Comparison of ENCODE assay signal across 1 cellular context in the genomic region with DNA sequence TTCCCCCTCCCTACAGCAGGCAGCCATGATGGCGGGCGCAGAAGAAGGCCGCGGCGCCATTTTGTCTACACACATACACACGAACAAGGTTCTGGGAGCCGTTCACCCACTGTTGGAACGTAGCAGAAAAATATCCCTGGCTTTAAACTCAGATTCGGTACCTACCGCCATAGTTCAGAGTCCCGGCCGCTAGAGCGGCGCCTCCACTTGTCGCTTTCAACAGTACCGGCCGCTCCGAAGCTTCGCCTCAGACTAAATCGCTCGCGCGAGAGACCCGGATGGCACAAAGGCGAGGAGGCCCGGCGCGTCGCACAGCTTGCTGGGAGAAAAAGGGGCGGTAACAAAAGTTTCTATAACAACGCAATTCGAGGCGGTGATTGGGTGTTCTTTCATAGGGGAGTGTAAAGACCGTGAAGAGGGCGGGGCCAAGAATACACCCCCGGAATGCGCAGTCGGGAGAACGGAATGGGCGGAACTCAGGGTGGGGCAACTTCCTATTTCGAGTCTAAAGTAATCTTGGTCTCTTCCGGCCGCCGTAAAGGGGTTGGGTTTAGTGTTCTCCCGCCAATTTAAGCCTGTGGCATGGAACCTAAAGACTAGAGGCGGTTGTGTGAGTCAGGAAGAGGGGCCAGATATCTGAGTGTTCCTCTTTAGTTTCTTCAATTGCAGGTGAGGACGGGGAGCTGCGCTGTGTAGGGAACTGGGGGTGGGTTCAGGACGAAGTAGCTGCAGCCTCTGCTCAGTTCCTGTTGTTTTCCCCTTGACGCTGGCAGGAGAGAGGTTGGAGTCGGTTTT.
TF ChIP-seq lines count a peak whose summit lies in the region.

A gene with protein sequence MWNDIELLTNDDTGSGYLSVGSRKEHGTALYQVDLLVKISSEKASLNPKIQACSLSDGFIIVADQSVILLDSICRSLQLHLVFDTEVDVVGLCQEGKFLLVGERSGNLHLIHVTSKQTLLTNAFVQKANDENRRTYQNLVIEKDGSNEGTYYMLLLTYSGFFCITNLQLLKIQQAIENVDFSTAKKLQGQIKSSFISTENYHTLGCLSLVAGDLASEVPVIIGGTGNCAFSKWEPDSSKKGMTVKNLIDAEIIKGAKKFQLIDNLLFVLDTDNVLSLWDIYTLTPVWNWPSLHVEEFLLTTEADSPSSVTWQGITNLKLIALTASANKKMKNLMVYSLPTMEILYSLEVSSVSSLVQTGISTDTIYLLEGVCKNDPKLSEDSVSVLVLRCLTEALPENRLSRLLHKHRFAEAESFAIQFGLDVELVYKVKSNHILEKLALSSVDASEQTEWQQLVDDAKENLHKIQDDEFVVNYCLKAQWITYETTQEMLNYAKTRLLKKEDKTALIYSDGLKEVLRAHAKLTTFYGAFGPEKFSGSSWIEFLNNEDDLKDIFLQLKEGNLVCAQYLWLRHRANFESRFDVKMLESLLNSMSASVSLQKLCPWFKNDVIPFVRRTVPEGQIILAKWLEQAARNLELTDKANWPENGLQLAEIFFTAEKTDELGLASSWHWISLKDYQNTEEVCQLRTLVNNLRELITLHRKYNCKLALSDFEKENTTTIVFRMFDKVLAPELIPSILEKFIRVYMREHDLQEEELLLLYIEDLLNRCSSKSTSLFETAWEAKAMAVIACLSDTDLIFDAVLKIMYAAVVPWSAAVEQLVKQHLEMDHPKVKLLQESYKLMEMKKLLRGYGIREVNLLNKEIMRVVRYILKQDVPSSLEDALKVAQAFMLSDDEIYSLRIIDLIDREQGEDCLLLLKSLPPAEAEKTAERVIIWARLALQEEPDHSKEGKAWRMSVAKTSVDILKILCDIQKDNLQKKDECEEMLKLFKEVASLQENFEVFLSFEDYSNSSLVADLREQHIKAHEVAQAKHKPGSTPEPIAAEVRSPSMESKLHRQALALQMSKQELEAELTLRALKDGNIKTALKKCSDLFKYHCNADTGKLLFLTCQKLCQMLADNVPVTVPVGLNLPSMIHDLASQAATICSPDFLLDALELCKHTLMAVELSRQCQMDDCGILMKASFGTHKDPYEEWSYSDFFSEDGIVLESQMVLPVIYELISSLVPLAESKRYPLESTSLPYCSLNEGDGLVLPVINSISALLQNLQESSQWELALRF (N-terminal part only) (plus strand): TSS at position 567 of the 795 bp plus-strand sequence. CDS start 2,815 bp downstream, outside the sequence.
A gene with protein sequence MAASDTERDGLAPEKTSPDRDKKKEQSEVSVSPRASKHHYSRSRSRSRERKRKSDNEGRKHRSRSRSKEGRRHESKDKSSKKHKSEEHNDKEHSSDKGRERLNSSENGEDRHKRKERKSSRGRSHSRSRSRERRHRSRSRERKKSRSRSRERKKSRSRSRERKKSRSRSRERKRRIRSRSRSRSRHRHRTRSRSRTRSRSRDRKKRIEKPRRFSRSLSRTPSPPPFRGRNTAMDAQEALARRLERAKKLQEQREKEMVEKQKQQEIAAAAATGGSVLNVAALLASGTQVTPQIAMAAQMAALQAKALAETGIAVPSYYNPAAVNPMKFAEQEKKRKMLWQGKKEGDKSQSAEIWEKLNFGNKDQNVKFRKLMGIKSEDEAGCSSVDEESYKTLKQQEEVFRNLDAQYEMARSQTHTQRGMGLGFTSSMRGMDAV (minus strand): TSS at position 254 of the 795 bp plus-strand sequence. CDS start 83 bp downstream, at position 171.

TF ChIP-seq in SK-N-SH treated with all-trans-retinoic acid at 6 μM for 48 hours, 23 proteins besides CTCF, POLR2A, EP300 and RAD21 (continued from another document):
- TF ChIP-seq, protein P1, sequence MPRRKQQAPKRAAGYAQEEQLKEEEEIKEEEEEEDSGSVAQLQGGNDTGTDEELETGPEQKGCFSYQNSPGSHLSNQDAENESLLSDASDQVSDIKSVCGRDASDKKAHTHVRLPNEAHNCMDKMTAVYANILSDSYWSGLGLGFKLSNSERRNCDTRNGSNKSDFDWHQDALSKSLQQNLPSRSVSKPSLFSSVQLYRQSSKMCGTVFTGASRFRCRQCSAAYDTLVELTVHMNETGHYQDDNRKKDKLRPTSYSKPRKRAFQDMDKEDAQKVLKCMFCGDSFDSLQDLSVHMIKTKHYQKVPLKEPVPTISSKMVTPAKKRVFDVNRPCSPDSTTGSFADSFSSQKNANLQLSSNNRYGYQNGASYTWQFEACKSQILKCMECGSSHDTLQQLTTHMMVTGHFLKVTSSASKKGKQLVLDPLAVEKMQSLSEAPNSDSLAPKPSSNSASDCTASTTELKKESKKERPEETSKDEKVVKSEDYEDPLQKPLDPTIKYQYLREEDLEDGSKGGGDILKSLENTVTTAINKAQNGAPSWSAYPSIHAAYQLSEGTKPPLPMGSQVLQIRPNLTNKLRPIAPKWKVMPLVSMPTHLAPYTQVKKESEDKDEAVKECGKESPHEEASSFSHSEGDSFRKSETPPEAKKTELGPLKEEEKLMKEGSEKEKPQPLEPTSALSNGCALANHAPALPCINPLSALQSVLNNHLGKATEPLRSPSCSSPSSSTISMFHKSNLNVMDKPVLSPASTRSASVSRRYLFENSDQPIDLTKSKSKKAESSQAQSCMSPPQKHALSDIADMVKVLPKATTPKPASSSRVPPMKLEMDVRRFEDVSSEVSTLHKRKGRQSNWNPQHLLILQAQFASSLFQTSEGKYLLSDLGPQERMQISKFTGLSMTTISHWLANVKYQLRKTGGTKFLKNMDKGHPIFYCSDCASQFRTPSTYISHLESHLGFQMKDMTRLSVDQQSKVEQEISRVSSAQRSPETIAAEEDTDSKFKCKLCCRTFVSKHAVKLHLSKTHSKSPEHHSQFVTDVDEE (CRISPR knock-in tag; IDR thresholded peaks at IDR 0.05): no peak
- TF ChIP-seq, protein P2, sequence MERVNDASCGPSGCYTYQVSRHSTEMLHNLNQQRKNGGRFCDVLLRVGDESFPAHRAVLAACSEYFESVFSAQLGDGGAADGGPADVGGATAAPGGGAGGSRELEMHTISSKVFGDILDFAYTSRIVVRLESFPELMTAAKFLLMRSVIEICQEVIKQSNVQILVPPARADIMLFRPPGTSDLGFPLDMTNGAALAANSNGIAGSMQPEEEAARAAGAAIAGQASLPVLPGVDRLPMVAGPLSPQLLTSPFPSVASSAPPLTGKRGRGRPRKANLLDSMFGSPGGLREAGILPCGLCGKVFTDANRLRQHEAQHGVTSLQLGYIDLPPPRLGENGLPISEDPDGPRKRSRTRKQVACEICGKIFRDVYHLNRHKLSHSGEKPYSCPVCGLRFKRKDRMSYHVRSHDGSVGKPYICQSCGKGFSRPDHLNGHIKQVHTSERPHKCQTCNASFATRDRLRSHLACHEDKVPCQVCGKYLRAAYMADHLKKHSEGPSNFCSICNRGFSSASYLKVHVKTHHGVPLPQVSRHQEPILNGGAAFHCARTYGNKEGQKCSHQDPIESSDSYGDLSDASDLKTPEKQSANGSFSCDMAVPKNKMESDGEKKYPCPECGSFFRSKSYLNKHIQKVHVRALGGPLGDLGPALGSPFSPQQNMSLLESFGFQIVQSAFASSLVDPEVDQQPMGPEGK (CRISPR knock-in tag; IDR thresholded peaks at IDR 0.05; ENCODE audit: borderline replicate concordance): no peak
